8 cellular contexts compared by ENCODE assay signal in genomic region chr5:76083555-76084495, GRCh38. TPM values are rescaled to one million over a fixed set of nuclear protein-coding genes. Genes with fewer than 3 reads are reported as not detected.
DNase-seq lines count a peak whose midpoint lies in the region; ATAC-seq and TF ChIP-seq lines count a peak whose summit lies in the region.

No MANE protein-coding gene starts in this region.

- H3K4me3 ChIP-seq in brain microvascular endothelial cell (ENCODE audit: low read depth, low read length) (peak overlapping the region; percentile 9), neural cell (ENCODE audit: low read length) (peak overlapping the region; percentile 70), right atrium auricular region (peak overlapping the region in 1 of 2 donors; percentile 37), PC-9 (no peak overlapping the region)

- BruUV-seq in PC-9 (replicated peaks; lab: Mats Ljungman, UMichigan) = no TSS peak

- no peak for TF ChIP-seq EP300 in neural cell (conservative IDR thresholded peaks at IDR 0.05; ENCODE audit: poor library complexity, severe bottlenecking)

- CTCF ChIA-PET in PC-9 (lab: Charles Lee) = no interaction called here

- H4K20me1 ChIP-seq in neural cell (ENCODE audit: insufficient read depth) (no peaks in the 10 kb centered on the region), PC-9 (ENCODE audit: insufficient read depth) (no peaks in the 10 kb centered on the region)

- H3K9me3 ChIP-seq in neural cell (ENCODE audit: low read length) = no peaks in the 10 kb centered on the region
- peaks cover 0 to 7% of the 10 kb centered on the region in 2 donors for H3K9me3 ChIP-seq in right atrium auricular region
- no peaks in the 10 kb centered on the region for H3K9me3 ChIP-seq in PC-9 (ENCODE audit: insufficient read depth, low read depth)

- no peak overlapping the region for H2AFZ ChIP-seq in neural cell (ENCODE audit: low read depth, low read length)
- no peak overlapping the region for H2AFZ ChIP-seq in PC-9

- peak overlapping the region; percentile 71 for H3K9ac ChIP-seq in neural cell (ENCODE audit: low read length)

- in situ Hi-C loops in brain microvascular endothelial cell (cut with HindIII; ENCODE audit: low pct_ligation_motif_present, low sequenced_read_pairs) = no loop called here

- POLR2A ChIA-PET in PC-9 (lab: Charles Lee; ENCODE audit: unreplicated experiment) = no interaction called here

- ATAC-seq in sciatic nerve (no peak), HG03175 (IDR thresholded peaks at IDR 0.05; ENCODE audit: unreplicated experiment) (no peak)

- H3K79me2 ChIP-seq in neural cell (replicated peaks; ENCODE audit: insufficient read depth, low read length) (no peaks in the 10 kb centered on the region), PC-9 (ENCODE audit: low read depth) (no peaks in the 10 kb centered on the region)

- H3K36me3 ChIP-seq in brain microvascular endothelial cell (replicated peaks) (no peaks in the 10 kb centered on the region), neural cell (ENCODE audit: insufficient read depth, low read length) (no peaks in the 10 kb centered on the region), right atrium auricular region (no peaks in the 10 kb centered on the region), PC-9 (ENCODE audit: low read depth) (no peaks in the 10 kb centered on the region)

- H3K4me1 ChIP-seq in right atrium auricular region = peaks cover 0 to 30% of the 10 kb centered on the region in 2 donors
- no peaks in the 10 kb centered on the region for H3K4me1 ChIP-seq in PC-9 (replicated peaks; ENCODE audit: insufficient read depth)

- H3K27me3 ChIP-seq in brain microvascular endothelial cell (replicated peaks) (peaks cover 50% of the 10 kb centered on the region), neural cell (ENCODE audit: insufficient read depth, low read depth, low read length) (peaks cover 61% of the 10 kb centered on the region), right atrium auricular region (peaks cover 6 to 11% of the 10 kb centered on the region in 2 donors), PC-9 (ENCODE audit: insufficient read depth, low read depth) (peaks cover 5% of the 10 kb centered on the region; the same call in 1 of the 2 replicates)

- peak overlapping the region; percentile 70 for H3K4me2 ChIP-seq in neural cell (ENCODE audit: low read length)
- no peak overlapping the region for H3K4me2 ChIP-seq in PC-9

- H3K9me2 ChIP-seq in neural cell (ENCODE audit: insufficient read depth, low read length) (no peaks in the 10 kb centered on the region), PC-9 (ENCODE audit: insufficient read depth) (no peaks in the 10 kb centered on the region)

- intact Hi-C loops in sciatic nerve (cut with DNase I) (no loop called here), PC-9 (cut with micrococcal nuclease; ENCODE audit: unreplicated experiment) (no loop called here)

- H3F3A ChIP-seq in neural cell (ENCODE audit: insufficient read depth, low read length, poor library complexity, severe bottlenecking) (no peaks in the 10 kb centered on the region), PC-9 (ENCODE audit: insufficient read depth, low read depth) (no peaks in the 10 kb centered on the region)

- H3K27ac ChIP-seq in brain microvascular endothelial cell = no peak overlapping the region
- H3K27ac ChIP-seq in neural cell (ENCODE audit: low read length) = peak overlapping the region; percentile 50
- H3K27ac ChIP-seq in right atrium auricular region = no peak overlapping the region
- no peak overlapping the region for H3K27ac ChIP-seq in PC-9

- TF ChIP-seq CTCF in brain microvascular endothelial cell (IDR thresholded peaks at IDR 0.05; ENCODE audit: low read depth, low read length, missing control alignments) (no peak), neural cell (IDR thresholded peaks at IDR 0.05; ENCODE audit: poor library complexity, severe bottlenecking) (no peak), right atrium auricular region (IDR thresholded peaks at IDR 0.05) (no peak), PC-9 (conservative IDR thresholded peaks at IDR 0.05) (no peak)

- TF ChIP-seq RAD21 in neural cell (conservative IDR thresholded peaks at IDR 0.05) = no peak

- peak; percentile 48 for DNase-seq in DMS53 treated with DMSO at 0.1 percent for 48 hours (lab: John Stamatoyannopoulos, UW; ENCODE audit: unreplicated experiment)
- peak; percentile 53 for DNase-seq in NCI-H1105 treated with DMSO at 0.1 percent for 48 hours (lab: John Stamatoyannopoulos, UW)
- no peak for DNase-seq in brain microvascular endothelial cell
- no peak for DNase-seq in sciatic nerve (ENCODE audit: low spot score)
- DNase-seq in right atrium auricular region (ENCODE audit: low spot score) = no peak
- no peak for DNase-seq in PC-9

TF ChIP-seq in neural cell, 6 proteins besides CTCF, POLR2A, EP300 and RAD21:
- no peak for TF ChIP-seq EZH2 (IDR thresholded peaks at IDR 0.05; ENCODE audit: borderline replicate concordance, insufficient read depth, low read length, poor library complexity, severe bottlenecking)
- TF ChIP-seq TAF1 (IDR thresholded peaks at IDR 0.05; ENCODE audit: low read depth) = no peak
- no peak for TF ChIP-seq REST (IDR thresholded peaks at IDR 0.05; ENCODE audit: borderline replicate concordance)
- no peak for TF ChIP-seq MXI1 (conservative IDR thresholded peaks at IDR 0.05; ENCODE audit: poor library complexity, severe bottlenecking)
- no peak for TF ChIP-seq SMC3 (conservative IDR thresholded peaks at IDR 0.05; ENCODE audit: poor library complexity)
- TF ChIP-seq POLR2AphosphoS5 (IDR thresholded peaks at IDR 0.05) = peak; percentile 7

RNA-seq across cellular contexts. Expression of gene SV2C, which starts 0.6 kb away (rescaled TPM):
- 0.45 and 0.88 TPM in 2 replicates for polyA plus RNA-seq in neural cell
- polyA minus RNA-seq in neural cell = 2.2 and 2.4 TPM in 2 replicates
- total RNA-seq in sciatic nerve (4.9 TPM), right atrium auricular region (under 1 TPM; 0.04 to 0.15 TPM), PC-9 (2021) (not detected in 2 replicates)

Comparison
In these comparisons a context has a peak if more than half of its experiments do, and no peak if none do; other contexts are left out.
1. DNase-seq: peak in DMS53 treated with DMSO at 0.1 percent for 48 hours (single experiment) and NCI-H1105 treated with DMSO at 0.1 percent for 48 hours (single experiment); none in brain microvascular endothelial cell (single experiment), sciatic nerve (single experiment), right atrium auricular region (single experiment) and PC-9 (0 of 2).